9 cellular contexts compared by ENCODE assay signal in the genomic region with DNA sequence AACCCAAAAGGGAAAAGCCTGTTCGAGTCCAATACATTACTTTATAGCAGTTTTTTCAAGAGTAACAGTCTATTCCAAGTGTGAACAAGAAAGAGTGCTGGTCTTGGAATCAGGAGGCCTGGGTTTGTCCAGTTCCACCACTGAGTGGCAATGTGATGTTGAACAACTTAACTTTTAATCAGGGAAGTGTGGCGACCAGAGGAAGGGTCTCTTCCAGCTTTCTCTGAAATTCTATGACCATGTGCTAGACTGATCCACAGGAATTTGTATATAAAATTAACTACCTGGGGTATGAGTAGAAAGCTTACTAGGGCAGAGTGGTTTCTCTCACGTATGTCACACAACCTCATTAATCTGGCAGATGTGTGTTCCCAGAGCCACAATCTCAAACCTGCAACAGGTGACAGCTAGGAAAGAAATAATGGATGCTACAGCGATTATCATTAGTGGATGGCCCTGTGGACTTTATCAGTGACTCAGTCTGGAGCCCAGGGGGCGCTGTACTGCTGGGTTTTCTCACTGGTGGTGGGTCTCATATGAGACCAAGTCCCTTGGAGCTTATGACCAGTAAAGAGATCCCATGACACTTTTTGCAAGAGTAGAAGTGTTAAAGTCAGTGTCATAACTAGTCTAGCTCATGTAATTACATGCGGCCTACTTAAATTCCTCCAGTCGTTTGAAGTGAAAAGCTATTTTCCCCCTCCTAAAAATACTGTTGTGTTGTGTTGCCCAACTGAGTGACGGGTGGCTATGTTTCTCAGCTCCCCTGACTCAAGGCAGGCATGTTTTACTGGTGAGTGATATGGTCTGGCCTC.
DNase-seq lines count a peak whose midpoint lies in the region; ATAC-seq and TF ChIP-seq lines count a peak whose summit lies in the region.
"Had no signal": no experiment of that assay in that cellular context is flagged by ENCODE, and none has a peak within 500 bp of the region (broad histone marks: within the 10 kb centered on the region; RNA-seq: fewer than 3 reads in every experiment).

No MANE protein-coding gene starts in this region.

- H2AFZ ChIP-seq in OCI-LY7 (ENCODE audit: low read length) = no peak overlapping the region

- no peak overlapping the region for H3K4me3 ChIP-seq in OCI-LY7 (ENCODE audit: low read depth, low read length, poor library complexity, severe bottlenecking)

- POLR2A ChIA-PET in OCI-LY7 (lab: Charles Lee) = no interaction called here

- no peak for ATAC-seq in activated T-cell treated with anti-CD3 and anti-CD28 coated beads, Interleukin-2, amount 50 U/mL, for 4 hours
- ATAC-seq in GM18873 (IDR thresholded peaks at IDR 0.05; ENCODE audit: low FRiP score, unreplicated experiment) (no peak), HG03521 (IDR thresholded peaks at IDR 0.05; ENCODE audit: unreplicated experiment) (no peak)

- peak overlapping the region; percentile 91 for H3K27ac Mint-ChIP-seq in activated T-cell treated with anti-CD3 and anti-CD28 coated beads, Interleukin-2, amount 50 U/mL, for 24 hours

- no peaks in the 10 kb centered on the region for H3K9me2 ChIP-seq in OCI-LY7 (ENCODE audit: insufficient read depth, low read length)

- H3K4me1 Mint-ChIP-seq in activated T-cell treated with anti-CD3 and anti-CD28 coated beads, Interleukin-2, amount 50 U/mL, for 24 hours (ENCODE audit: low read depth) = peaks cover 41% of the 10 kb centered on the region
- H3K4me1 Mint-ChIP-seq in activated T-cell treated with anti-CD3 and anti-CD28 coated beads, Interleukin-2, amount 50 U/mL, for 4 hours (ENCODE audit: low read depth) = peaks cover 26% of the 10 kb centered on the region

- no peaks in the 10 kb centered on the region for H4K20me1 ChIP-seq in OCI-LY7 (ENCODE audit: insufficient read depth, low read length)

- no peak for DNase-seq in activated T-cell treated with anti-CD3 and anti-CD28 coated beads, Interleukin-2, amount 50 U/mL, for 24 hours
- no peak for DNase-seq in activated T-cell treated with anti-CD3 and anti-CD28 coated beads, Interleukin-2, amount 50 U/mL, for 4 hours
- DNase-seq in OCI-LY7 (ENCODE audit: low spot score) = no peak
- DNase-seq in erythroblast (lab: John Stamatoyannopoulos, UW) = peak; percentile 25 to 52
- DNase-seq in stimulated activated CD8-positive, alpha-beta memory T cell treated with anti-CD3 and anti-CD28 coated beads, Interleukin-4, amount 100 ng/mL, for 48 hours = peak; percentile 42
- DNase-seq in GDM1 (lab: John Stamatoyannopoulos, UW) = no peak

- peaks cover 9% of the 10 kb centered on the region; the same call in 1 of the 2 replicates for H3K36me3 ChIP-seq in OCI-LY7 (ENCODE audit: insufficient read depth, low read length)

- no peak overlapping the region for H3K4me3 Mint-ChIP-seq in activated T-cell treated with anti-CD3 and anti-CD28 coated beads, Interleukin-2, amount 50 U/mL, for 24 hours
- no peak overlapping the region for H3K4me3 Mint-ChIP-seq in activated T-cell treated with anti-CD3 and anti-CD28 coated beads, Interleukin-2, amount 50 U/mL, for 4 hours
- H3K4me3 Mint-ChIP-seq: T-cell had no signal

- no peaks in the 10 kb centered on the region for H3K4me1 ChIP-seq in OCI-LY7 (ENCODE audit: insufficient read depth, low read length, poor library complexity, severe bottlenecking)

- H3K27me3 Mint-ChIP-seq in activated T-cell treated with anti-CD3 and anti-CD28 coated beads, Interleukin-2, amount 50 U/mL, for 24 hours = no peaks in the 10 kb centered on the region
- no peaks in the 10 kb centered on the region for H3K27me3 Mint-ChIP-seq in activated T-cell treated with anti-CD3 and anti-CD28 coated beads, Interleukin-2, amount 50 U/mL, for 4 hours (ENCODE audit: low read depth)
- H3K27me3 Mint-ChIP-seq: T-cell had no signal

- no peak overlapping the region for H3K4me2 ChIP-seq in OCI-LY7 (ENCODE audit: low read length)

- TF ChIP-seq CTCF in OCI-LY7 (conservative IDR thresholded peaks at IDR 0.05; ENCODE audit: low read length) = peak; percentile 79

- no peak for TF ChIP-seq POLR2A in erythroblast (IDR thresholded peaks at IDR 0.05; ENCODE audit: low read length)

- intact Hi-C loops in OCI-LY7 (cut with micrococcal nuclease; ENCODE audit: unreplicated experiment) = no loop called here

- no peaks in the 10 kb centered on the region for H3K9me3 ChIP-seq in OCI-LY7 (ENCODE audit: low read length)

- H3K9me3 Mint-ChIP-seq in activated T-cell treated with anti-CD3 and anti-CD28 coated beads, Interleukin-2, amount 50 U/mL, for 24 hours = peaks cover 2% of the 10 kb centered on the region
- no peaks in the 10 kb centered on the region for H3K9me3 Mint-ChIP-seq in activated T-cell treated with anti-CD3 and anti-CD28 coated beads, Interleukin-2, amount 50 U/mL, for 4 hours
- H3K9me3 Mint-ChIP-seq: T-cell had no signal

- H3K79me2 ChIP-seq in OCI-LY7 (ENCODE audit: insufficient read depth, low read depth, low read length) = no peaks in the 10 kb centered on the region

- peaks cover 65% of the 10 kb centered on the region for H3K36me3 Mint-ChIP-seq in activated T-cell treated with anti-CD3 and anti-CD28 coated beads, Interleukin-2, amount 50 U/mL, for 24 hours (ENCODE audit: low read depth)
- peaks cover 33% of the 10 kb centered on the region for H3K36me3 Mint-ChIP-seq in activated T-cell treated with anti-CD3 and anti-CD28 coated beads, Interleukin-2, amount 50 U/mL, for 4 hours (ENCODE audit: insufficient read depth)

- no peak overlapping the region for H3K27ac ChIP-seq in OCI-LY7 (ENCODE audit: low read depth, low read length, poor library complexity, severe bottlenecking)

- no TSS peak for BruUV-seq in OCI-LY7 (replicated peaks; lab: Mats Ljungman, UMichigan)

- CTCF ChIA-PET in OCI-LY7 (lab: Charles Lee; ENCODE audit: unreplicated experiment) = no interaction called here

Comparison
In these comparisons a context has a peak if more than half of its experiments do, and no peak if none do; other contexts are left out.
1. DNase-seq: peak in erythroblast (2 of 2) and stimulated activated CD8-positive, alpha-beta memory T cell treated with anti-CD3 and anti-CD28 coated beads, Interleukin-4, amount 100 ng/mL, for 48 hours (single experiment); none in activated T-cell treated with anti-CD3 and anti-CD28 coated beads, Interleukin-2, amount 50 U/mL, for 24 hours (single experiment), activated T-cell treated with anti-CD3 and anti-CD28 coated beads, Interleukin-2, amount 50 U/mL, for 4 hours (single experiment), OCI-LY7 (single experiment) and GDM1 (single experiment).